ENCODE assay signal across 9 cellular contexts in genomic region chr2:74205113-74205512, GRCh38. TPM values are rescaled to one million over a fixed set of nuclear protein-coding genes. Genes with fewer than 3 reads are reported as not detected.
DNase-seq lines count a peak whose midpoint lies in the region; ATAC-seq and TF ChIP-seq lines count a peak whose summit lies in the region.
"Had no signal": no experiment of that assay in that cellular context is flagged by ENCODE, and none has a peak within 500 bp of the region (broad histone marks: within the 10 kb centered on the region; RNA-seq: fewer than 3 reads in every experiment).

No MANE protein-coding gene starts in this region.

- no peak overlapping the region for H2BK5ac ChIP-seq in mesendoderm (ENCODE audit: low read length)

- H3K27me3 Mint-ChIP-seq in activated naive CD8-positive, alpha-beta T cell: no peaks in the 10 kb centered on the region

- intact Hi-C loops in Right ventricle myocardium superior (cut with DNase I): no loop called here

- H3K4me3 ChIP-seq in HEK293 (ENCODE audit: low read depth, low read length) (no peak overlapping the region), mesendoderm (ENCODE audit: low read length) (no peak overlapping the region)

- H3K23ac ChIP-seq in mesendoderm (ENCODE audit: low read length): no peak overlapping the region

- no peak for DNase-seq in mesendoderm
- DNase-seq in stimulated activated CD4-positive, alpha-beta T cell treated with anti-CD3 and anti-CD28 coated beads, Interleukin-2, amount 100 ng/mL, for 48 hours: no peak
- no peak for DNase-seq in ureter (ENCODE audit: low spot score)
- DNase-seq in Right ventricle myocardium superior: no peak
- DNase-seq: midbrain had no signal

- no peak overlapping the region for H3K9ac ChIP-seq in mesendoderm (ENCODE audit: low read length)

- CTCF ChIA-PET in HEK293 (lab: Yijun Ruan, JAX): no interaction called here

- ATAC-seq in GM19452 (IDR thresholded peaks at IDR 0.05; ENCODE audit: unreplicated experiment) (no peak), Right ventricle myocardium superior (ENCODE audit: poor library complexity) (no peak)

- POLR2A ChIA-PET in HEK293 (lab: Yijun Ruan, JAX): interaction anchor here (1.0 to 2.4 kb wide), 2 partner anchors 11 to 27 kb away, joined by 3 to 8 read pairs; partner anchors contain the start of gene MOB1A

- H3K36me3 ChIP-seq in HEK293 (ENCODE audit: control insufficient read depth in 2 of 2, insufficient read depth in 1 of 2, low read length in 2 of 2) (peaks cover 30 to 33% of the 10 kb centered on the region in 2 experiments), mesendoderm (ENCODE audit: control insufficient read depth, insufficient read depth, low read length) (peaks cover 9% of the 10 kb centered on the region)

- H3K4me1 ChIP-seq in HEK293 (ENCODE audit: control insufficient read depth, insufficient read depth, low read length) (peaks cover 21% of the 10 kb centered on the region), mesendoderm (ENCODE audit: control insufficient read depth, low read depth, low read length) (peaks cover 7% of the 10 kb centered on the region)

- H3K27ac Mint-ChIP-seq in activated naive CD8-positive, alpha-beta T cell: peak overlapping the region; percentile 93

- no peaks in the 10 kb centered on the region for H3K9me3 ChIP-seq in HEK293 (ENCODE audit: control insufficient read depth, insufficient read depth, low read depth, low read length)

- H2BK120ac ChIP-seq in mesendoderm (ENCODE audit: low read depth, low read length): no peak overlapping the region

- H2AK5ac ChIP-seq in mesendoderm (ENCODE audit: low read length): no peak overlapping the region

- H3K4me3 Mint-ChIP-seq in activated naive CD8-positive, alpha-beta T cell: peak overlapping the region; percentile 74

- no CpG with 5 or more reads among the region's 5 CpGs for WGBS in mesendoderm (ENCODE audit: extremely low coverage, insufficient coverage, low lambda C conversion rate)

- no peak overlapping the region for H3K4me2 ChIP-seq in mesendoderm (ENCODE audit: low read length)

- H3K18ac ChIP-seq in mesendoderm (ENCODE audit: low read length): no peak overlapping the region

- H3K56ac ChIP-seq in mesendoderm (ENCODE audit: low read length): peak overlapping the region; percentile 22

- peaks cover 9% of the 10 kb centered on the region for H3K79me1 ChIP-seq in mesendoderm (ENCODE audit: low read length)

- peak overlapping the region; percentile 86 for H3K27ac ChIP-seq in 22Rv1
- H3K27ac ChIP-seq in HEK293 (ENCODE audit: extremely low read depth, low read depth, low read length): peak overlapping the region; percentile 34; the same call in 1 of the 2 replicates
- H3K27ac ChIP-seq in mesendoderm (ENCODE audit: low read depth, low read length): no peak overlapping the region

- H3K27me3 ChIP-seq in mesendoderm (ENCODE audit: insufficient read depth, low read length, poor library complexity): no peaks in the 10 kb centered on the region

- H3K4me1 Mint-ChIP-seq in activated naive CD8-positive, alpha-beta T cell (ENCODE audit: low read depth): peaks cover 54% of the 10 kb centered on the region

- no peak overlapping the region for H4K5ac ChIP-seq in mesendoderm (ENCODE audit: low read length)

- no peak overlapping the region for H2BK15ac ChIP-seq in mesendoderm (replicated peaks; ENCODE audit: low read depth)

- TF ChIP-seq CTCF in 22Rv1 (IDR thresholded peaks at IDR 0.05) (no peak), HEK293 (tag by site-specific recombination; IDR thresholded peaks at IDR 0.05) (no peak)

- peaks cover 81% of the 10 kb centered on the region for H3K79me2 ChIP-seq in mesendoderm (ENCODE audit: control insufficient read depth, insufficient read depth, low read length)

- H3K9me3 Mint-ChIP-seq in activated naive CD8-positive, alpha-beta T cell (ENCODE audit: low read depth): no peaks in the 10 kb centered on the region

- H4K8ac ChIP-seq in mesendoderm (ENCODE audit: low read depth, low read length): no peak overlapping the region

- no peak overlapping the region for H3K4ac ChIP-seq in mesendoderm (ENCODE audit: low read depth, low read length)

- H3K36me3 Mint-ChIP-seq in activated naive CD8-positive, alpha-beta T cell: peaks cover 19% of the 10 kb centered on the region

TF ChIP-seq in HEK293, 187 proteins besides CTCF, POLR2A, EP300 and RAD21:
- no peak for TF ChIP-seq ZNF391 (tag by site-specific recombination; IDR thresholded peaks at IDR 0.05; ENCODE audit: borderline replicate concordance, low read depth)
- peak; percentile 56 for TF ChIP-seq FEZF1 (tag by site-specific recombination; IDR thresholded peaks at IDR 0.05)
- TF ChIP-seq PRDM6 (tag by site-specific recombination; IDR thresholded peaks at IDR 0.05): peak; percentile 75
- TF ChIP-seq, protein P1, sequence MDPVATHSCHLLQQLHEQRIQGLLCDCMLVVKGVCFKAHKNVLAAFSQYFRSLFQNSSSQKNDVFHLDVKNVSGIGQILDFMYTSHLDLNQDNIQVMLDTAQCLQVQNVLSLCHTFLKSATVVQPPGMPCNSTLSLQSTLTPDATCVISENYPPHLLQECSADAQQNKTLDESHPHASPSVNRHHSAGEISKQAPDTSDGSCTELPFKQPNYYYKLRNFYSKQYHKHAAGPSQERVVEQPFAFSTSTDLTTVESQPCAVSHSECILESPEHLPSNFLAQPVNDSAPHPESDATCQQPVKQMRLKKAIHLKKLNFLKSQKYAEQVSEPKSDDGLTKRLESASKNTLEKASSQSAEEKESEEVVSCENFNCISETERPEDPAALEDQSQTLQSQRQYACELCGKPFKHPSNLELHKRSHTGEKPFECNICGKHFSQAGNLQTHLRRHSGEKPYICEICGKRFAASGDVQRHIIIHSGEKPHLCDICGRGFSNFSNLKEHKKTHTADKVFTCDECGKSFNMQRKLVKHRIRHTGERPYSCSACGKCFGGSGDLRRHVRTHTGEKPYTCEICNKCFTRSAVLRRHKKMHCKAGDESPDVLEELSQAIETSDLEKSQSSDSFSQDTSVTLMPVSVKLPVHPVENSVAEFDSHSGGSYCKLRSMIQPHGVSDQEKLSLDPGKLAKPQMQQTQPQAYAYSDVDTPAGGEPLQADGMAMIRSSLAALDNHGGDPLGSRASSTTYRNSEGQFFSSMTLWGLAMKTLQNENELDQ (tag by site-specific recombination; IDR thresholded peaks at IDR 0.05; ENCODE audit: low read depth): no peak
- TF ChIP-seq, protein P2, sequence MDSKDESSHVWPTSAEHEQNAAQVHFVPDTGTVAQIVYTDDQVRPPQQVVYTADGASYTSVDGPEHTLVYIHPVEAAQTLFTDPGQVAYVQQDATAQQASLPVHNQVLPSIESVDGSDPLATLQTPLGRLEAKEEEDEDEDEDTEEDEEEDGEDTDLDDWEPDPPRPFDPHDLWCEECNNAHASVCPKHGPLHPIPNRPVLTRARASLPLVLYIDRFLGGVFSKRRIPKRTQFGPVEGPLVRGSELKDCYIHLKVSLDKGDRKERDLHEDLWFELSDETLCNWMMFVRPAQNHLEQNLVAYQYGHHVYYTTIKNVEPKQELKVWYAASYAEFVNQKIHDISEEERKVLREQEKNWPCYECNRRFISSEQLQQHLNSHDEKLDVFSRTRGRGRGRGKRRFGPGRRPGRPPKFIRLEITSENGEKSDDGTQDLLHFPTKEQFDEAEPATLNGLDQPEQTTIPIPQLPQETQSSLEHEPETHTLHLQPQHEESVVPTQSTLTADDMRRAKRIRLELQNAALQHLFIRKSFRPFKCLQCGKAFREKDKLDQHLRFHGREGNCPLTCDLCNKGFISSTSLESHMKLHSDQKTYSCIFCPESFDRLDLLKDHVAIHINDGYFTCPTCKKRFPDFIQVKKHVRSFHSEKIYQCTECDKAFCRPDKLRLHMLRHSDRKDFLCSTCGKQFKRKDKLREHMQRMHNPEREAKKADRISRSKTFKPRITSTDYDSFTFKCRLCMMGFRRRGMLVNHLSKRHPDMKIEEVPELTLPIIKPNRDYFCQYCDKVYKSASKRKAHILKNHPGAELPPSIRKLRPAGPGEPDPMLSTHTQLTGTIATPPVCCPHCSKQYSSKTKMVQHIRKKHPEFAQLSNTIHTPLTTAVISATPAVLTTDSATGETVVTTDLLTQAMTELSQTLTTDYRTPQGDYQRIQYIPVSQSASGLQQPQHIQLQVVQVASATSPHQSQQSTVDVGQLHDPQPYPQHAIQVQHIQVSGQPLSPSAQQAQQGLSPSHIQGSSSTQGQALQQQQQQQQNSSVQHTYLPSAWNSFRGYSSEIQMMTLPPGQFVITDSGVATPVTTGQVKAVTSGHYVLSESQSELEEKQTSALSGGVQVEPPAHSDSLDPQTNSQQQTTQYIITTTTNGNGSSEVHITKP (tag by site-specific recombination; IDR thresholded peaks at IDR 0.05): peak; percentile 73
- TF ChIP-seq OSR2 (tag by site-specific recombination; IDR thresholded peaks at IDR 0.05): no peak
- TF ChIP-seq BCL11B (tag by site-specific recombination; IDR thresholded peaks at IDR 0.05; ENCODE audit: low read depth): no peak
- no peak for TF ChIP-seq ZBTB20 (tag by site-specific recombination; IDR thresholded peaks at IDR 0.05)
- TF ChIP-seq SALL2 (tag by site-specific recombination; IDR thresholded peaks at IDR 0.05; ENCODE audit: borderline replicate concordance): no peak

RNA-seq across cellular contexts. Expression of gene MTHFD2, which starts 6.7 kb away (rescaled TPM):
- polyA plus RNA-seq in mesendoderm (2013, experiment 1 of 2): 188 TPM
- polyA plus RNA-seq in mesendoderm (2013, experiment 2 of 2): 198 TPM
- total RNA-seq in ureter (92.5 TPM), Right ventricle myocardium superior (19.0 TPM)

RNA-seq across cellular contexts. Expression of gene MOB1A, which starts 26.4 kb away (rescaled TPM):
- polyA plus RNA-seq in mesendoderm (2013, experiment 1 of 2): 38.0 TPM
- polyA plus RNA-seq in mesendoderm (2013, experiment 2 of 2): 39.7 TPM
- total RNA-seq in ureter (96.9 TPM), Right ventricle myocardium superior (53.1 TPM)

RNA-seq across cellular contexts. Expression of gene BOLA3, which starts 57.4 kb away (rescaled TPM):
- polyA plus RNA-seq in mesendoderm (2013, experiment 1 of 2): 124 TPM
- polyA plus RNA-seq in mesendoderm (2013, experiment 2 of 2): 123 TPM
- 40.6 TPM for total RNA-seq in ureter
- total RNA-seq in Right ventricle myocardium superior: 89.6 TPM
